Comparison of ENCODE assay signal across 8 cellular contexts in the genomic region with DNA sequence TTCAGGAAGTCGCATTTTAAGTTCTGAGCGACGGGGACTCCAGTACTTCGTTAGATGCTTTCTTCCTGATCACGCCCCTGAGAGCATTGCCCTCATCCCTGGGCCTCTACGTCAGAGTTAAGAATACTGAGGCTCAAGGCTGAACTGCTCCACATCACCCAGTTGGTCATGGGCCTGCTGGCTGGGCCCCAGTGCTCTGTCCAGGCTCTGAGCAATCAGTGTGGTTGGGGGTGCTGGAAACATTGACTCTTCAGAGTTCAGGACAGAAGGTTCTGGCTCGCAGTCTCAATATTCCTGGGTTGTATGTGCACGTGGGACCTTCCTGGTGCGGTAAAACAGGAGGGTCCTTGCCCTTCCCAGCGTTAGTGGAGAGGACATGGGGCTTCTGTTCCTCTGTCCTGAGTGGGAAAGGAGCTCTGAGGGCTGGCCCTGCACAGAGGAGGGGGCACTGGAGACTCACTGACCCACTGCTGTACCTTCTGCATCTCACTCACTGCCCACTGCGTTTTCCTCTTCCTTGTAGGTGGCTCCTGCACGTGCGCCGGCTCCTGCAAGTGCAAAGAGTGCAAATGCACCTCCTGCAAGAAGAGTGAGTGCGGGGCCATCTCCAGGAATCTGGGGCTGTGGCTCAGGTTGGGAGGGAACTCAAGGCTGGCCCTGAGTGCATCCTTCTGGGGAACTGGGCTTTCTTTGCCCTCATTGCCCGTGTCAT. TPM values are rescaled to one million over a fixed set of nuclear protein-coding genes. Genes with fewer than 3 reads are reported as not detected.
A peak's percentile ranks its signal among the peaks of the same experiment; 100 is the strongest.
DNase-seq lines count a peak whose midpoint lies in the region; ATAC-seq and TF ChIP-seq lines count a peak whose summit lies in the region.

No MANE protein-coding gene starts in this region.

- CTCF ChIA-PET in HCT116 (lab: Charles Lee): interaction anchor here (1.0 to 2.8 kb wide), 6 partner anchors 16 to 76 kb away, joined by 3 to 7 read pairs (median 4); a partner anchor contains a TSS

- intact Hi-C loops in HCT116 (cut with micrococcal nuclease): loop anchor here (1.0 to 5.0 kb wide), 3 partner anchors 18 to 56 kb away; a partner anchor contains a TSS

- no peak for TF ChIP-seq CTCF in HCT116 (IDR thresholded peaks at IDR 0.05 in 2 of 3, conservative IDR thresholded peaks at IDR 0.05 in 1 of 3; ENCODE audit: borderline replicate concordance in 1 of 3, insufficient read depth in 1 of 3, low read depth in 2 of 3, low read length in 2 of 3)
- TF ChIP-seq CTCF in WI38 (IDR thresholded peaks at IDR 0.05; ENCODE audit: low read depth, low read length): no peak
- TF ChIP-seq CTCF in glutamatergic neuron (IDR thresholded peaks at IDR 0.05; ENCODE audit: partially characterized antibody, unreplicated experiment): no peak
- TF ChIP-seq CTCF in progenitor cell of endocrine pancreas (IDR thresholded peaks at IDR 0.05; ENCODE audit: unreplicated experiment): no peak

- DNase-seq in HCT116 (ENCODE audit: low read depth, low spot score): no peak
- no peak for DNase-seq in glutamatergic neuron
- DNase-seq in progenitor cell of endocrine pancreas (ENCODE audit: low spot score, unreplicated experiment): no peak
- DNase-seq in NCI-H69 (lab: John Stamatoyannopoulos, UW): no peak
- DNase-seq in activated CD4-positive, CD25-positive, alpha-beta regulatory T cell (lab: John Stamatoyannopoulos, UW): no peak
- DNase-seq in dedifferentiated amniotic fluid mesenchymal stem cell (ENCODE audit: extremely low spot score): no peak

- H3K4me2 ChIP-seq in HCT116 (ENCODE audit: low read length): peak overlapping the region; percentile 88

- H3K4me1 Mint-ChIP-seq in glutamatergic neuron (ENCODE audit: low read depth, unreplicated experiment) (peaks cover 4% of the 10 kb centered on the region), progenitor cell of endocrine pancreas (ENCODE audit: low read depth) (peaks cover 6% of the 10 kb centered on the region)

- peaks cover 19% of the 10 kb centered on the region for H3K27me3 Mint-ChIP-seq in glutamatergic neuron (ENCODE audit: unreplicated experiment)
- H3K27me3 Mint-ChIP-seq in progenitor cell of endocrine pancreas: peaks cover 89% of the 10 kb centered on the region

- H3K4me3 Mint-ChIP-seq in glutamatergic neuron (ENCODE audit: unreplicated experiment): peak overlapping the region; percentile 80
- H3K4me3 Mint-ChIP-seq in progenitor cell of endocrine pancreas (ENCODE audit: low read depth): peak overlapping the region; percentile 62

- H3K36me3 ChIP-seq in HCT116 (ENCODE audit: control insufficient read depth in 1 of 2, insufficient read depth in 2 of 2, low read length in 2 of 2): no peaks in the 10 kb centered on the region

- no peaks in the 10 kb centered on the region for H4K20me1 ChIP-seq in HCT116 (ENCODE audit: insufficient read depth)

- H3K79me2 ChIP-seq in HCT116 (ENCODE audit: insufficient read depth, low read length): peaks cover 12% of the 10 kb centered on the region

- no peak overlapping the region for H3K27ac Mint-ChIP-seq in glutamatergic neuron (ENCODE audit: unreplicated experiment)
- no peak overlapping the region for H3K27ac Mint-ChIP-seq in progenitor cell of endocrine pancreas

- ATAC-seq in HCT116: peak; percentile 24
- ATAC-seq in HG02973 (IDR thresholded peaks at IDR 0.05; ENCODE audit: unreplicated experiment): no peak

- no peaks in the 10 kb centered on the region for H3K27me3 ChIP-seq in HCT116 (ENCODE audit: insufficient read depth, low read length)

- H3K36me3 Mint-ChIP-seq in glutamatergic neuron (ENCODE audit: unreplicated experiment) (no peaks in the 10 kb centered on the region), progenitor cell of endocrine pancreas (ENCODE audit: insufficient read depth) (no peaks in the 10 kb centered on the region)

- no peak overlapping the region for H2AFZ ChIP-seq in HCT116 (ENCODE audit: low read depth, low read length, poor library complexity, severe bottlenecking)

- peak overlapping the region; percentile 87 for H3K9ac ChIP-seq in HCT116 (ENCODE audit: low read length)

- TF ChIP-seq RAD21 in HCT116 (IDR thresholded peaks at IDR 0.05; ENCODE audit: low read depth): no peak

- peak overlapping the region; percentile 97 for H3K27ac ChIP-seq in HCT116 (ENCODE audit: low read depth, low read length)

- RAD21 ChIA-PET in HCT116 (lab: Charles Lee; ENCODE audit: low non-redundant PET in 1 of 2, low total read pairs in 2 of 2, uncharacterized antibody in 2 of 2, unreplicated experiment in 2 of 2): interaction anchor here (0.7 to 2.7 kb wide), 9 partner anchors 15 to 76 kb away, joined by 3 to 7 read pairs (median 4); a partner anchor contains a TSS

- POLR2A ChIA-PET in HCT116 (lab: Charles Lee): interaction anchor here (0.8 to 9.4 kb wide), 20 partner anchors 7 to 305 kb away, joined by 3 to 344 read pairs (median 5); a partner anchor contains a TSS

- no peaks in the 10 kb centered on the region for H3K9me2 ChIP-seq in HCT116 (ENCODE audit: insufficient read depth)

- TF ChIP-seq POLR2A in HCT116 (IDR thresholded peaks at IDR 0.05; ENCODE audit: borderline replicate concordance, extremely low read depth, insufficient read depth, insufficient read length): no peak

- peak overlapping the region; percentile 66 to 72 for H3K4me3 ChIP-seq in HCT116 (replicated peaks in 1 of 2; ENCODE audit: low read depth in 1 of 2, low read length in 2 of 2)
- H3K4me3 ChIP-seq in WI38 (ENCODE audit: low read depth, low read length): peak overlapping the region; percentile 57

- BruUV-seq in HCT116 (replicated peaks; lab: Mats Ljungman, UMichigan): TSS peak; percentile 94

- H3K9me3 ChIP-seq in HCT116 (ENCODE audit: control insufficient read depth in 1 of 2, insufficient read depth in 1 of 2, low read depth in 1 of 2, low read length in 2 of 2): no peaks in the 10 kb centered on the region

- peaks cover 12 to 48% of the 10 kb centered on the region in 2 experiments for H3K4me1 ChIP-seq in HCT116 (ENCODE audit: control insufficient read depth in 1 of 2, insufficient read depth in 2 of 2, low read length in 2 of 2)

- no peaks in the 10 kb centered on the region for H3K9me3 Mint-ChIP-seq in glutamatergic neuron (ENCODE audit: unreplicated experiment)
- no peaks in the 10 kb centered on the region for H3K9me3 Mint-ChIP-seq in progenitor cell of endocrine pancreas (ENCODE audit: low read depth)

TF ChIP-seq in HCT116, 20 proteins besides CTCF, POLR2A, EP300 and RAD21 (continues in another document):
- TF ChIP-seq, protein P1, sequence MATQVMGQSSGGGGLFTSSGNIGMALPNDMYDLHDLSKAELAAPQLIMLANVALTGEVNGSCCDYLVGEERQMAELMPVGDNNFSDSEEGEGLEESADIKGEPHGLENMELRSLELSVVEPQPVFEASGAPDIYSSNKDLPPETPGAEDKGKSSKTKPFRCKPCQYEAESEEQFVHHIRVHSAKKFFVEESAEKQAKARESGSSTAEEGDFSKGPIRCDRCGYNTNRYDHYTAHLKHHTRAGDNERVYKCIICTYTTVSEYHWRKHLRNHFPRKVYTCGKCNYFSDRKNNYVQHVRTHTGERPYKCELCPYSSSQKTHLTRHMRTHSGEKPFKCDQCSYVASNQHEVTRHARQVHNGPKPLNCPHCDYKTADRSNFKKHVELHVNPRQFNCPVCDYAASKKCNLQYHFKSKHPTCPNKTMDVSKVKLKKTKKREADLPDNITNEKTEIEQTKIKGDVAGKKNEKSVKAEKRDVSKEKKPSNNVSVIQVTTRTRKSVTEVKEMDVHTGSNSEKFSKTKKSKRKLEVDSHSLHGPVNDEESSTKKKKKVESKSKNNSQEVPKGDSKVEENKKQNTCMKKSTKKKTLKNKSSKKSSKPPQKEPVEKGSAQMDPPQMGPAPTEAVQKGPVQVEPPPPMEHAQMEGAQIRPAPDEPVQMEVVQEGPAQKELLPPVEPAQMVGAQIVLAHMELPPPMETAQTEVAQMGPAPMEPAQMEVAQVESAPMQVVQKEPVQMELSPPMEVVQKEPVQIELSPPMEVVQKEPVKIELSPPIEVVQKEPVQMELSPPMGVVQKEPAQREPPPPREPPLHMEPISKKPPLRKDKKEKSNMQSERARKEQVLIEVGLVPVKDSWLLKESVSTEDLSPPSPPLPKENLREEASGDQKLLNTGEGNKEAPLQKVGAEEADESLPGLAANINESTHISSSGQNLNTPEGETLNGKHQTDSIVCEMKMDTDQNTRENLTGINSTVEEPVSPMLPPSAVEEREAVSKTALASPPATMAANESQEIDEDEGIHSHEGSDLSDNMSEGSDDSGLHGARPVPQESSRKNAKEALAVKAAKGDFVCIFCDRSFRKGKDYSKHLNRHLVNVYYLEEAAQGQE (IDR thresholded peaks at IDR 0.05; ENCODE audit: low read depth): no peak
- TF ChIP-seq JUND (IDR thresholded peaks at IDR 0.05): peak; percentile 24; the same call in 1 of the 2 replicates
- no peak for TF ChIP-seq POLR2AphosphoS5 (IDR thresholded peaks at IDR 0.05; ENCODE audit: low read depth, low read length)
- no peak for TF ChIP-seq TCF7L2 (IDR thresholded peaks at IDR 0.05; ENCODE audit: borderline replicate concordance, extremely low read depth, insufficient read depth, insufficient read length)
- no peak for TF ChIP-seq SIN3A (IDR thresholded peaks at IDR 0.05; ENCODE audit: low read depth)
- TF ChIP-seq, protein P2, sequence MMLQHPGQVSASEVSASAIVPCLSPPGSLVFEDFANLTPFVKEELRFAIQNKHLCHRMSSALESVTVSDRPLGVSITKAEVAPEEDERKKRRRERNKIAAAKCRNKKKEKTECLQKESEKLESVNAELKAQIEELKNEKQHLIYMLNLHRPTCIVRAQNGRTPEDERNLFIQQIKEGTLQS (IDR thresholded peaks at IDR 0.05): no peak
- TF ChIP-seq SP1 (IDR thresholded peaks at IDR 0.05; ENCODE audit: low read depth): no peak
- no peak for TF ChIP-seq ZNF274 (IDR thresholded peaks at IDR 0.05; ENCODE audit: low read depth, low read length)
- TF ChIP-seq ELF1 (IDR thresholded peaks at IDR 0.05; ENCODE audit: borderline replicate concordance, low read depth): no peak

RNA-seq across cellular contexts. Expression of a gene that starts 0.5 kb away (rescaled TPM):
- total RNA-seq in HCT116 (2021; ENCODE audit: unreplicated experiment) (383 TPM), glutamatergic neuron (ENCODE audit: unreplicated experiment) (not detected), progenitor cell of endocrine pancreas (4.0 and 5.2 TPM in 2 replicates)
- polyA plus RNA-seq in HCT116 (2012): 1,051 and 1,163 TPM in 2 replicates

RNA-seq across cellular contexts. Expression of a gene that starts 6.4 kb away (rescaled TPM):
- 0.39 TPM for total RNA-seq in HCT116 (2021; ENCODE audit: unreplicated experiment)
- polyA plus RNA-seq in HCT116 (2012): not detected in 2 replicates
- not detected for total RNA-seq in glutamatergic neuron (ENCODE audit: unreplicated experiment)
- not detected in 2 replicates for total RNA-seq in progenitor cell of endocrine pancreas

RNA-seq across cellular contexts. Expression of a gene that starts 12.4 kb away (rescaled TPM):
- total RNA-seq in HCT116 (2021; ENCODE audit: unreplicated experiment) (not detected), glutamatergic neuron (ENCODE audit: unreplicated experiment) (not detected), progenitor cell of endocrine pancreas (not detected in 2 replicates)
- polyA plus RNA-seq in HCT116 (2012): not detected in 2 replicates

RNA-seq across cellular contexts. Expression of a gene that starts 17.7 kb away (rescaled TPM):
- total RNA-seq in HCT116 (2021; ENCODE audit: unreplicated experiment) (710 TPM), glutamatergic neuron (ENCODE audit: unreplicated experiment) (not detected), progenitor cell of endocrine pancreas (11.5 TPM in 2 replicates)
- 2,621 and 2,940 TPM in 2 replicates for polyA plus RNA-seq in HCT116 (2012)

RNA-seq across cellular contexts. Expression of a gene that starts 25.6 kb away (rescaled TPM):
- total RNA-seq in HCT116 (2021; ENCODE audit: unreplicated experiment): not detected
- 0.26 TPM in 1 of 2 replicates, not detected in the other for polyA plus RNA-seq in HCT116 (2012)
- total RNA-seq in glutamatergic neuron (ENCODE audit: unreplicated experiment): not detected
- total RNA-seq in progenitor cell of endocrine pancreas: not detected in 2 replicates

Comparison
In these comparisons a context has a peak if more than half of its experiments do, and no peak if none do; other contexts are left out.
1. RNA of a gene that starts 0.5 kb away (total RNA-seq): 383 TPM in HCT116 (single experiment); 4.0 to 5.2 TPM in progenitor cell of endocrine pancreas and not detected in glutamatergic neuron (single experiment); every median in the first group is over 10 times any median in the second.